In the genomic region with DNA sequence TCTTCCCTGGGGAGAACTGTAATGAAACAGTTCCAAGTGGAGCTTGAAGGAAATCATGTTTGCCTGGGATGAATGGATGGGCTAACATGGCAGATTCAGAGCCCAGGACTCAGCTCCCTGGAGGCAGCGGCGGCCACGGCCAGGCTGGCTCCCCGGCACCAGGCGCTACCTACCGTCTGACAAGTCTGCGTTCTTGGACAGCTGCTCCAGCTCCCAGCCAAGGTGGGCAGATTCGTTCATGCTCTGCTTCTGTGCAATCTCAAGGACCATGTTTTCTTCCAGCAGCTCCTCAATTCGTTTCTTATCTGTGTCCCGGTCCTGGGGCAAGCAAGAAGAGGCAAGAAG, we compare ENCODE assay signal across 7 cellular contexts.
A peak's percentile ranks its signal among the peaks of the same experiment; 100 is the strongest.
DNase-seq lines count a peak whose midpoint lies in the region; ATAC-seq, FAIRE-seq and TF ChIP-seq lines count a peak whose summit lies in the region.

No MANE protein-coding gene starts in this region.

- H3K36me3 ChIP-seq in heart left ventricle (peaks cover 0 to 18% (median 0%) of the 10 kb centered on the region in 9 donors), small intestine (ENCODE audit: control insufficient read depth in 2 of 2, insufficient read depth in 2 of 2, low read length in 2 of 2) (peaks cover 0 to 4% of the 10 kb centered on the region in 2 donors)

- DNase-seq in GM12892 (ENCODE audit: insufficient read length) (no peak), WTC11 (ENCODE audit: low spot score) (no peak), heart left ventricle (no peak), small intestine (no peak), SHP77 treated with DMSO at 0.1 percent for 48 hours (lab: John Stamatoyannopoulos, UW) (no peak)
- DNase-seq in stimulated activated naive B cell treated with anti-CD40 and anti-IgM and Interleukin-4, amounts not matched to agents 10 μg/mL and 1 μg/mL and 100 μg/mL, for 72 hours = no peak

- H3K4me1 Mint-ChIP-seq in WTC11 = peaks cover 9% of the 10 kb centered on the region
- H3K4me1 Mint-ChIP-seq in stimulated activated naive B cell treated with anti-CD40 and anti-IgM and Interleukin-4, amounts not matched to agents 10 μg/mL and 1 μg/mL and 100 μg/mL, for 72 hours = peaks cover 53 to 83% of the 10 kb centered on the region in 2 donors

- no peaks in the 10 kb centered on the region for H3K27me3 Mint-ChIP-seq in WTC11 (ENCODE audit: low read depth)
- H3K27me3 Mint-ChIP-seq in stimulated activated naive B cell treated with anti-CD40 and anti-IgM and Interleukin-4, amounts not matched to agents 10 μg/mL and 1 μg/mL and 100 μg/mL, for 72 hours = no peaks in the 10 kb centered on the region

- CTCF ChIA-PET in WTC11 (lab: Charles Lee) = interaction anchor here (1.2 to 4.4 kb wide), 14 partner anchors 10 to 129 kb away, joined by 4 to 35 read pairs (median 9); a partner anchor contains a TSS

- H3K27me3 ChIP-seq in heart left ventricle = no peaks in the 10 kb centered on the region
- H3K27me3 ChIP-seq in small intestine (ENCODE audit: control insufficient read depth in 2 of 2, insufficient read depth in 2 of 2, low read length in 2 of 2) = no peaks in the 10 kb centered on the region

- intact Hi-C loops in heart left ventricle (cut with DNase I) = loop anchor here in 4 of 10 donors (2.0 to 10.0 kb wide), 2 partner anchors 94 to 590 kb away; no protein-coding TSS in a partner anchor

- POLR2A ChIA-PET in WTC11 (lab: Charles Lee) = no interaction called here

- FAIRE-seq in GM12892 (lab: Jason Lieb, UNC) (peak; percentile 77), small intestine (lab: Jason Lieb, UNC) (no peak)

- no peak overlapping the region for H3K4me3 Mint-ChIP-seq in WTC11
- peak overlapping the region; percentile 90 for H3K4me3 Mint-ChIP-seq in stimulated activated naive B cell treated with anti-CD40 and anti-IgM and Interleukin-4, amounts not matched to agents 10 μg/mL and 1 μg/mL and 100 μg/mL, for 72 hours

- TF ChIP-seq POLR2A in GM12892 (IDR thresholded peaks at IDR 0.05; ENCODE audit: low read depth, low read length) = no peak
- TF ChIP-seq POLR2A in heart left ventricle (IDR thresholded peaks at IDR 0.05) = no peak

- peaks cover 33% of the 10 kb centered on the region for H3K36me3 Mint-ChIP-seq in WTC11
- H3K36me3 Mint-ChIP-seq in stimulated activated naive B cell treated with anti-CD40 and anti-IgM and Interleukin-4, amounts not matched to agents 10 μg/mL and 1 μg/mL and 100 μg/mL, for 72 hours = peaks cover 41 to 74% of the 10 kb centered on the region in 2 donors

- H3K9me3 ChIP-seq in heart left ventricle = no peaks in the 10 kb centered on the region
- H3K9me3 ChIP-seq in small intestine (ENCODE audit: control insufficient read depth, low read depth) = no peaks in the 10 kb centered on the region

- no peaks in the 10 kb centered on the region for H3K9me3 Mint-ChIP-seq in WTC11
- H3K9me3 Mint-ChIP-seq in stimulated activated naive B cell treated with anti-CD40 and anti-IgM and Interleukin-4, amounts not matched to agents 10 μg/mL and 1 μg/mL and 100 μg/mL, for 72 hours = no peaks in the 10 kb centered on the region

- H3K27ac Mint-ChIP-seq in WTC11 = 0 out of 2 replicates have a peak overlapping the region, but pooled peaks have one; percentile 32
- peak overlapping the region; percentile 100 for H3K27ac Mint-ChIP-seq in stimulated activated naive B cell treated with anti-CD40 and anti-IgM and Interleukin-4, amounts not matched to agents 10 μg/mL and 1 μg/mL and 100 μg/mL, for 72 hours

- H3K4me1 ChIP-seq in heart left ventricle (peaks cover 0 to 69% (median 52%) of the 10 kb centered on the region in 12 donors), small intestine (ENCODE audit: control insufficient read depth in 2 of 2, insufficient read depth in 1 of 2, low read depth in 1 of 2, low read length in 1 of 2) (peaks cover 2 to 3% of the 10 kb centered on the region in 2 donors)

- H3K27ac ChIP-seq in heart left ventricle (peak overlapping the region; percentile 50 to 89 (median 76)), small intestine (ENCODE audit: low read depth in 1 of 2, low read length in 1 of 2) (peak overlapping the region in 1 of 2 donors; percentile 89)

- H3K4me3 ChIP-seq in heart left ventricle (peak overlapping the region in 8 of 12 donors; percentile 46 to 61 (median 52)), small intestine (ENCODE audit: low read depth in 1 of 2, low read length in 2 of 2) (no peak overlapping the region)

- ATAC-seq in WTC11 (no peak), heart left ventricle (peak in 2 of 4 donors; percentile 2 to 6), HG03460 (IDR thresholded peaks at IDR 0.05; ENCODE audit: unreplicated experiment) (no peak)
- ATAC-seq in stimulated activated naive B cell treated with anti-CD40 and anti-IgM and Interleukin-4, amounts not matched to agents 10 μg/mL and 1 μg/mL and 100 μg/mL, for 72 hours (replicated peaks) = no peak

- WGBS in heart left ventricle, 4 donors = 25 to 41% (median 31%) methylated on average over 9 to 10 of the region's 10 CpGs
- 74 to 89% (median 88%) methylated on average over 10 of the region's 10 CpGs for WGBS in small intestine, 3 donors

- TF ChIP-seq CTCF in WTC11 (IDR thresholded peaks at IDR 0.05) (no peak), heart left ventricle (IDR thresholded peaks at IDR 0.05) (no peak)

TF ChIP-seq in WTC11, 78 proteins besides CTCF, POLR2A, EP300 and RAD21:
- TF ChIP-seq, protein P1, sequence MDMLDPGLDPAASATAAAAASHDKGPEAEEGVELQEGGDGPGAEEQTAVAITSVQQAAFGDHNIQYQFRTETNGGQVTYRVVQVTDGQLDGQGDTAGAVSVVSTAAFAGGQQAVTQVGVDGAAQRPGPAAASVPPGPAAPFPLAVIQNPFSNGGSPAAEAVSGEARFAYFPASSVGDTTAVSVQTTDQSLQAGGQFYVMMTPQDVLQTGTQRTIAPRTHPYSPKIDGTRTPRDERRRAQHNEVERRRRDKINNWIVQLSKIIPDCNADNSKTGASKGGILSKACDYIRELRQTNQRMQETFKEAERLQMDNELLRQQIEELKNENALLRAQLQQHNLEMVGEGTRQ (CRISPR knock-in tag; IDR thresholded peaks at IDR 0.05) = no peak
- TF ChIP-seq ZNF396 (CRISPR knock-in tag; IDR thresholded peaks at IDR 0.05; ENCODE audit: borderline replicate concordance) = no peak
- TF ChIP-seq OVOL2 (CRISPR knock-in tag; IDR thresholded peaks at IDR 0.05; ENCODE audit: borderline replicate concordance) = no peak
- no peak for TF ChIP-seq ZBTB21 (CRISPR knock-in tag; IDR thresholded peaks at IDR 0.05; ENCODE audit: borderline replicate concordance)
- TF ChIP-seq, protein P2, sequence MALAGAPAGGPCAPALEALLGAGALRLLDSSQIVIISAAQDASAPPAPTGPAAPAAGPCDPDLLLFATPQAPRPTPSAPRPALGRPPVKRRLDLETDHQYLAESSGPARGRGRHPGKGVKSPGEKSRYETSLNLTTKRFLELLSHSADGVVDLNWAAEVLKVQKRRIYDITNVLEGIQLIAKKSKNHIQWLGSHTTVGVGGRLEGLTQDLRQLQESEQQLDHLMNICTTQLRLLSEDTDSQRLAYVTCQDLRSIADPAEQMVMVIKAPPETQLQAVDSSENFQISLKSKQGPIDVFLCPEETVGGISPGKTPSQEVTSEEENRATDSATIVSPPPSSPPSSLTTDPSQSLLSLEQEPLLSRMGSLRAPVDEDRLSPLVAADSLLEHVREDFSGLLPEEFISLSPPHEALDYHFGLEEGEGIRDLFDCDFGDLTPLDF (CRISPR knock-in tag; IDR thresholded peaks at IDR 0.05) = no peak
- no peak for TF ChIP-seq NFATC4 (CRISPR knock-in tag; IDR thresholded peaks at IDR 0.05)
- no peak for TF ChIP-seq SP1 (CRISPR knock-in tag; conservative IDR thresholded peaks at IDR 0.05)
- TF ChIP-seq ZNF263 (CRISPR knock-in tag; IDR thresholded peaks at IDR 0.05; ENCODE audit: low read depth) = no peak
- TF ChIP-seq NFYB (CRISPR knock-in tag; conservative IDR thresholded peaks at IDR 0.05; ENCODE audit: low read depth) = no peak

Comparison
In these comparisons a context has a peak if more than half of its experiments do, and no peak if none do; other contexts are left out.
1. H3K4me3 ChIP-seq: peak in heart left ventricle (8 of 12); none in small intestine (0 of 2).